Comparison of ENCODE assay signal across 16 cellular contexts in the genomic region with DNA sequence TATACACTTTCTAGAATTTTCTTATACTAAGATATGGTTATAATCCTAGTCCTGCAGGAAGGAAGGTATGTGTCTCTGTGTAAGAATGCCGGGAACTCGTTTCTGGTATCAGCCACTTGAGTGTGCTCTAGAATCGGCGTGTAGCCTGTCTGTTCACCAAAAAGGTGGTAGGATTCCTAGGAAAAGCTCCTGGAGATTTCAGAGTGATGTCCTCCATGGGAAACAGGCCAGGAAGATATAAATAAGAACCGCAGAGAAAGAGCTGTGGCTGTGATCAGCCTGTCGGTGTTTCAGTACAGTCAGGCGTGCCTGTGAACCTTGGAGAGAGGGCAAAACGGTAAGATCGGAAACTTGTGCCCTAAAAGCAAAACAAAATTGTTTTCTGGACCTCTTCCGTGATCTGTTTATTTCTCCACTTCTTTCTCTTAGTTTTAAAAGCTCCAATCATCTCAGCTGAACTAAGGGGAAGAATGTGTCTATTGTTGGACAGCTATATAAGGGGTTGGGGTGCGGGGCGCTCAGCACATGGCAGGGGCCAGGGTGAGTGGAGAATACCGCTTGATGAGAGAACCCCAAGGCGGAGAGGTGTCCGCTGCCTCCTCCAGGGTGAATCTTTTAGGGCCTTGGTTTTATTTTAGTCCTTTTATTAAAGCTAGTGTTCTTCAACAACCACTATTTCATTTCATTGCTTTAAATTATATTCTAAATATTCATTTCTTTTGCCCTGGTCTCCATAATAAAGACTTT.
DNase-seq lines count a peak whose midpoint lies in the region; FAIRE-seq and TF ChIP-seq lines count a peak whose summit lies in the region.
"Had no signal": no experiment of that assay in that cellular context is flagged by ENCODE, and none has a peak within 500 bp of the region (broad histone marks: within the 10 kb centered on the region; RNA-seq: fewer than 3 reads in every experiment).

No MANE protein-coding gene starts in this region.

- H3K36me3 ChIP-seq in GM23248 (ENCODE audit: low read depth) (no peaks in the 10 kb centered on the region), neural progenitor cell (no peaks in the 10 kb centered on the region)

- DNase-seq in GM23248 (peak; percentile 7), amniotic epithelial cell (ENCODE audit: low read depth) (peak; percentile 75), fibroblast of the aortic adventitia (ENCODE audit: low read depth) (peak; percentile 28), neural progenitor cell (ENCODE audit: low spot score) (peak; percentile 23), mucosa of gallbladder (ENCODE audit: low spot score) (no peak), GM12892 (ENCODE audit: insufficient read length) (no peak), NCI-H1930 (lab: John Stamatoyannopoulos, UW) (no peak), GDM1 (lab: John Stamatoyannopoulos, UW) (no peak)
- DNase-seq: activated CD8-positive, alpha-beta memory T cell treated with anti-CD3 and anti-CD28 coated beads, Interleukin-2, amount 50 U/mL, for 4 hours; activated naive CD4-positive, alpha-beta T cell treated with anti-CD3 and anti-CD28 coated beads for 36 hours; effector memory CD8-positive, alpha-beta T cell; NCI-H1694 treated with DMSO at 0.1 percent for 48 hours; NCI-H526 treated with DMSO at 0.1 percent for 48 hours had no signal

- TF ChIP-seq POLR2A in GM12892 (IDR thresholded peaks at IDR 0.05; ENCODE audit: low read depth, low read length): no peak

- no peak overlapping the region for H3K4me3 Mint-ChIP-seq in neural progenitor cell
- H3K4me3 Mint-ChIP-seq: activated naive CD4-positive, alpha-beta T cell treated with anti-CD3 and anti-CD28 coated beads for 36 hours; CD14-positive monocyte; effector memory CD8-positive, alpha-beta T cell had no signal

- no peaks in the 10 kb centered on the region for H3F3A ChIP-seq in GM23248 (ENCODE audit: insufficient read depth)
- H3F3A ChIP-seq in neural progenitor cell (ENCODE audit: low read depth): no peaks in the 10 kb centered on the region

- H3K4me1 Mint-ChIP-seq in neural progenitor cell: peaks cover 5% of the 10 kb centered on the region
- H3K4me1 Mint-ChIP-seq: CD14-positive monocyte had no signal

- no peaks in the 10 kb centered on the region for H3K4me1 ChIP-seq in GM23248 (ENCODE audit: insufficient read depth)
- no peaks in the 10 kb centered on the region for H3K4me1 ChIP-seq in neural progenitor cell
- H3K4me1 ChIP-seq: parathyroid adenoma had no signal

- no peaks in the 10 kb centered on the region for H3K27me3 Mint-ChIP-seq in neural progenitor cell (ENCODE audit: insufficient read depth, low read depth)
- H3K27me3 Mint-ChIP-seq: effector memory CD8-positive, alpha-beta T cell had no signal

- H3K4me3 ChIP-seq in GM23248 (no peak overlapping the region), fibroblast of the aortic adventitia (ENCODE audit: low read depth, low read length) (no peak overlapping the region), neural progenitor cell (no peak overlapping the region)

- H2AFZ ChIP-seq in GM23248 (peak overlapping the region; percentile 29; the same call in 1 of the 2 replicates), neural progenitor cell (replicated peaks) (peak overlapping the region; percentile 76)
- H2AFZ ChIP-seq: parathyroid adenoma had no signal

- WGBS in GM23248 (ENCODE audit: low coverage in 1 of 2, low lambda C conversion rate in 2 of 2, missing lambda C conversion rate in 2 of 2), 2 experiments: 31 to 32% methylated on average over 14 to 15 of the region's 15 CpGs

- no peaks in the 10 kb centered on the region for H3K9me3 Mint-ChIP-seq in neural progenitor cell

- no peak overlapping the region for H3K9ac ChIP-seq in GM23248
- no peak overlapping the region for H3K9ac ChIP-seq in neural progenitor cell
- H3K9ac ChIP-seq: parathyroid adenoma had no signal

- H3K4me2 ChIP-seq in GM23248 (ENCODE audit: unreplicated experiment) (no peak overlapping the region), neural progenitor cell (no peak overlapping the region)

- no peaks in the 10 kb centered on the region for H4K20me1 ChIP-seq in GM23248 (ENCODE audit: insufficient read depth)
- H4K20me1 ChIP-seq in neural progenitor cell (ENCODE audit: low read depth): no peaks in the 10 kb centered on the region

- no peak overlapping the region for H3K27ac ChIP-seq in GM23248
- H3K27ac ChIP-seq in neural progenitor cell: no peak overlapping the region
- H3K27ac ChIP-seq: parathyroid adenoma had no signal

- no peaks in the 10 kb centered on the region for H3K9me2 ChIP-seq in GM23248 (ENCODE audit: insufficient read depth)

- H3K27me3 ChIP-seq in GM23248 (replicated peaks; ENCODE audit: insufficient read depth) (no peaks in the 10 kb centered on the region), neural progenitor cell (no peaks in the 10 kb centered on the region)

- TF ChIP-seq CTCF in fibroblast of the aortic adventitia (IDR thresholded peaks at IDR 0.05; ENCODE audit: insufficient read depth, low read length): no peak
- TF ChIP-seq CTCF in neural progenitor cell (IDR thresholded peaks at IDR 0.05): peak; percentile 25

- no peaks in the 10 kb centered on the region for H3K36me3 Mint-ChIP-seq in neural progenitor cell
- H3K36me3 Mint-ChIP-seq: CD14-positive monocyte had no signal

- no peak for FAIRE-seq in GM12892 (lab: Jason Lieb, UNC)
- FAIRE-seq: bronchial epithelial cell had no signal

- in situ Hi-C loops in GM23248 (cut with MboI): no loop called here

- H3K79me2 ChIP-seq in GM23248 (ENCODE audit: insufficient read depth) (no peaks in the 10 kb centered on the region), neural progenitor cell (ENCODE audit: low read depth) (no peaks in the 10 kb centered on the region)
- H3K79me2 ChIP-seq: parathyroid adenoma had no signal

- no peaks in the 10 kb centered on the region for H3K9me3 ChIP-seq in GM23248 (ENCODE audit: low read depth)
- no peaks in the 10 kb centered on the region for H3K9me3 ChIP-seq in neural progenitor cell (ENCODE audit: low read depth)

- H3K27ac Mint-ChIP-seq in neural progenitor cell: peak overlapping the region; percentile 30
- H3K27ac Mint-ChIP-seq: activated naive CD4-positive, alpha-beta T cell treated with anti-CD3 and anti-CD28 coated beads for 36 hours; CD14-positive monocyte; effector memory CD8-positive, alpha-beta T cell had no signal

Comparison
In these comparisons a context has a peak if more than half of its experiments do, and no peak if none do; other contexts are left out.
1. DNase-seq: peak in GM23248 (single experiment), amniotic epithelial cell (single experiment), fibroblast of the aortic adventitia (single experiment) and neural progenitor cell (single experiment); none in mucosa of gallbladder (single experiment), GM12892 (single experiment), NCI-H1930 (0 of 2) and GDM1 (single experiment).